Comparison of ENCODE assay signal across 8 cellular contexts in the genomic region with DNA sequence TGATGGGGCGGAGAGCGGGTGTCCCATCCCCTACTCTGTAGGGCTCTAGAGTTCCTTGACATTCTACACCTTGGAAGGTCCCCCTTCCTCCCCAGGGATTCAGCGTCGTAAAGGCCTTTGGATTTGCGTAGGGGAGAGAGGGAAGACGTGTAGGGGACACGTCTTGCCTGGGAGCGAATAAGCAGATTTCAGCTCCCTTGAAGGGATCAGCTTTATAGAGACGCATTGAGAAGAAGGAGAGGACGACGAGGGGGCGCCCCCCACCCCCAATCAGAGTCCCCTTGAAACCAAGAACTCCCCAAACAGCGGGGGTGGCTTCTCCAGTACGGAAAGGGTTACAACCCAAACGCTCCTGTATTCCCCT. TPM values are rescaled to one million over a fixed set of nuclear protein-coding genes. Genes with fewer than 3 reads are reported as not detected.
DNase-seq lines count a peak whose midpoint lies in the region; ATAC-seq lines count a peak whose summit lies in the region.

No MANE protein-coding gene starts in this region.

- POLR2A ChIA-PET in naive thymus-derived CD8-positive, alpha-beta T cell (lab: Charles Lee), result interaction anchor here (0.6 to 3.2 kb wide), 8 partner anchors 9 to 402 kb away, joined by 3 to 16 read pairs (median 6); partner anchors contain the start of gene CISTR

- no peak overlapping the region for H3K27ac ChIP-seq in duodenal mucosa (ENCODE audit: low read depth, low read length)

- H3K9ac ChIP-seq in ES-I3 (ENCODE audit: low read depth, low read length), result peak overlapping the region; percentile 71; the same call in 1 of the 2 replicates
- peak overlapping the region; percentile 83 to 92 for H3K9ac ChIP-seq in duodenal mucosa (ENCODE audit: low read depth in 1 of 2, low read length in 2 of 2)

- no peaks in the 10 kb centered on the region for H3K36me3 ChIP-seq in ES-I3 (ENCODE audit: insufficient read depth, low read length)
- peaks cover 15 to 27% of the 10 kb centered on the region in 2 donors for H3K36me3 ChIP-seq in duodenal mucosa (ENCODE audit: control insufficient read depth in 1 of 2, insufficient read depth in 2 of 2, low read length in 2 of 2)

- peak overlapping the region; percentile 83 to 96 (median 94) for H3K27ac Mint-ChIP-seq in naive thymus-derived CD8-positive, alpha-beta T cell

- H3K4me1 Mint-ChIP-seq in naive thymus-derived CD8-positive, alpha-beta T cell, result peaks cover 17 to 40% (median 26%) of the 10 kb centered on the region in 4 donors

- no peak for ATAC-seq in naive thymus-derived CD8-positive, alpha-beta T cell
- ATAC-seq in GM21737 (IDR thresholded peaks at IDR 0.05; ENCODE audit: unreplicated experiment), result no peak
- ATAC-seq in HG02610 (IDR thresholded peaks at IDR 0.05; ENCODE audit: unreplicated experiment), result no peak

- peak overlapping the region; percentile 87 to 99 (median 94) for H3K4me3 Mint-ChIP-seq in naive thymus-derived CD8-positive, alpha-beta T cell

- no peaks in the 10 kb centered on the region for H3K27me3 ChIP-seq in duodenal mucosa (ENCODE audit: control insufficient read depth in 1 of 2, insufficient read depth in 2 of 2, low read length in 2 of 2)

- H3K4me3 ChIP-seq in duodenal mucosa (ENCODE audit: low read depth in 1 of 2, low read length in 2 of 2), result peak overlapping the region; percentile 97 to 99

- H3K27me3 Mint-ChIP-seq in naive thymus-derived CD8-positive, alpha-beta T cell, result peaks cover 0 to 3% (median 0%) of the 10 kb centered on the region in 5 donors

- DNase-seq in NAMALWA (ENCODE audit: low spot score), result peak; percentile 17
- no peak for DNase-seq in naive thymus-derived CD8-positive, alpha-beta T cell
- DNase-seq in cerebellum (ENCODE audit: low spot score), result no peak
- DNase-seq in hypothalamus (lab: John Stamatoyannopoulos, UW), result no peak

- no peaks in the 10 kb centered on the region for H3K9me3 Mint-ChIP-seq in naive thymus-derived CD8-positive, alpha-beta T cell

- no peaks in the 10 kb centered on the region for H3K9me3 ChIP-seq in ES-I3 (ENCODE audit: control insufficient read depth, insufficient read depth, low read length)
- H3K9me3 ChIP-seq in duodenal mucosa (ENCODE audit: control insufficient read depth in 1 of 2, low read length in 2 of 2), result no peaks in the 10 kb centered on the region

- peaks cover 0 to 30% (median 10%) of the 10 kb centered on the region in 3 donors for H3K36me3 Mint-ChIP-seq in naive thymus-derived CD8-positive, alpha-beta T cell

- peaks cover 7% of the 10 kb centered on the region for H3K4me1 ChIP-seq in ES-I3 (ENCODE audit: insufficient read depth, low read length)
- H3K4me1 ChIP-seq in duodenal mucosa (ENCODE audit: control insufficient read depth in 1 of 2, insufficient read depth in 2 of 2, low read length in 2 of 2), result peaks cover 15 to 18% of the 10 kb centered on the region in 2 donors

RNA-seq across cellular contexts. Expression of gene CALCOCO1, which starts 0.3 kb away (rescaled TPM):
- 100 to 1,000 TPM; 152 to 168 TPM for total RNA-seq in naive thymus-derived CD8-positive, alpha-beta T cell
- polyA plus RNA-seq in naive thymus-derived CD8-positive, alpha-beta T cell, result 10 to 100 TPM; 52.3 to 55.5 (median 55.4) TPM
- total RNA-seq in cerebellum, result 63.3 TPM

RNA-seq across cellular contexts. Expression of gene CISTR, which starts 24.9 kb away (rescaled TPM):
- total RNA-seq in naive thymus-derived CD8-positive, alpha-beta T cell, result not detected
- not detected for polyA plus RNA-seq in naive thymus-derived CD8-positive, alpha-beta T cell
- not detected for total RNA-seq in cerebellum

RNA-seq across cellular contexts. Expression of gene ATP5MC2, which starts 51.0 kb away (rescaled TPM):
- 100 to 1,000 TPM; 235 to 250 TPM for total RNA-seq in naive thymus-derived CD8-positive, alpha-beta T cell
- 100 to 1,000 TPM; 519 to 658 (median 605) TPM for polyA plus RNA-seq in naive thymus-derived CD8-positive, alpha-beta T cell
- 69.4 TPM for total RNA-seq in cerebellum
